In genomic region chr15:85693277-85693676, GRCh38 we compare ENCODE assay signal across 11 cellular contexts.
A peak's percentile ranks its signal among the peaks of the same experiment; 100 is the strongest.
DNase-seq lines count a peak whose midpoint lies in the region; ATAC-seq and TF ChIP-seq lines count a peak whose summit lies in the region.
"Had no signal": no experiment of that assay in that cellular context is flagged by ENCODE, and none has a peak within 500 bp of the region (broad histone marks: within the 10 kb centered on the region; RNA-seq: fewer than 3 reads in every experiment).

No MANE protein-coding gene starts in this region.

- DNase-seq in CD1c-positive myeloid dendritic cell (ENCODE audit: extremely low spot score) (peak; percentile 84), lower lobe of right lung (no peak), DMS 273 treated with DMSO at 0.1 percent for 48 hours (lab: John Stamatoyannopoulos, UW) (no peak), posterior vena cava (ENCODE audit: low spot score) (no peak)
- DNase-seq: amniotic stem cell had no signal

- intact Hi-C loops in lower lobe of right lung (cut with DNase I) = no loop called here
- intact Hi-C loops in posterior vena cava (cut with DNase I) = no loop called here

- H3K27ac ChIP-seq in OCI-LY1 (ENCODE audit: low read depth, low read length, poor library complexity, severe bottlenecking) (peak overlapping the region; percentile 96), lower lobe of right lung (peak overlapping the region; percentile 37)
- H3K27ac ChIP-seq: parathyroid adenoma had no signal

- no peak overlapping the region for H2AFZ ChIP-seq in OCI-LY1 (ENCODE audit: low read length)
- H2AFZ ChIP-seq: parathyroid adenoma had no signal

- H3K36me3 ChIP-seq in OCI-LY1 (ENCODE audit: insufficient read depth, low read length) (peaks cover 52% of the 10 kb centered on the region), lower lobe of right lung (peaks cover 77% of the 10 kb centered on the region)

- H3K79me2 ChIP-seq in OCI-LY1 (ENCODE audit: insufficient read depth, low read length) = peaks cover 17% of the 10 kb centered on the region
- H3K79me2 ChIP-seq: parathyroid adenoma had no signal

- H3K27me3 ChIP-seq in OCI-LY1 (ENCODE audit: insufficient read depth, low read length) = no peaks in the 10 kb centered on the region
- no peaks in the 10 kb centered on the region for H3K27me3 ChIP-seq in lower lobe of right lung (ENCODE audit: low read depth)

- H3K9me3 ChIP-seq in OCI-LY1 (ENCODE audit: low read length) (no peaks in the 10 kb centered on the region), lower lobe of right lung (no peaks in the 10 kb centered on the region)

- ATAC-seq in GM18517 (IDR thresholded peaks at IDR 0.05; ENCODE audit: unreplicated experiment) (peak; percentile 24), lower lobe of right lung (no peak), HG02884 (IDR thresholded peaks at IDR 0.05; ENCODE audit: unreplicated experiment) (no peak), HG03439 (IDR thresholded peaks at IDR 0.05; ENCODE audit: unreplicated experiment) (no peak)
- ATAC-seq: K562 had no signal

- peak overlapping the region; percentile 39; the same call in 1 of the 2 replicates for H3K9ac ChIP-seq in OCI-LY1 (ENCODE audit: low read length)
- H3K9ac ChIP-seq: parathyroid adenoma had no signal

- no peaks in the 10 kb centered on the region for H3K9me2 ChIP-seq in OCI-LY1 (ENCODE audit: low read depth, low read length)

- peaks cover 54% of the 10 kb centered on the region for H3K4me1 ChIP-seq in OCI-LY1 (ENCODE audit: insufficient read depth, low read length, severe bottlenecking)
- H3K4me1 ChIP-seq in lower lobe of right lung = peaks cover 47% of the 10 kb centered on the region

- 0 out of 2 replicates have a peak, but pooled peaks cover 3% of the 10 kb centered on the region for H3F3A ChIP-seq in OCI-LY1 (ENCODE audit: insufficient read depth, low read length)

- no peaks in the 10 kb centered on the region for H4K20me1 ChIP-seq in OCI-LY1 (ENCODE audit: insufficient read depth, low read length)

- H3K4me3 ChIP-seq in OCI-LY1 (ENCODE audit: low read depth, low read length, poor library complexity, severe bottlenecking) (peak overlapping the region; percentile 68), lower lobe of right lung (no peak overlapping the region)
- H3K4me3 ChIP-seq: K562 had no signal

- H3K4me2 ChIP-seq in OCI-LY1 (ENCODE audit: low read length) = peak overlapping the region; percentile 76

- TF ChIP-seq CTCF in OCI-LY1 (IDR thresholded peaks at IDR 0.05; ENCODE audit: low read length) (no peak), lower lobe of right lung (IDR thresholded peaks at IDR 0.05) (no peak)
